In the genomic region with DNA sequence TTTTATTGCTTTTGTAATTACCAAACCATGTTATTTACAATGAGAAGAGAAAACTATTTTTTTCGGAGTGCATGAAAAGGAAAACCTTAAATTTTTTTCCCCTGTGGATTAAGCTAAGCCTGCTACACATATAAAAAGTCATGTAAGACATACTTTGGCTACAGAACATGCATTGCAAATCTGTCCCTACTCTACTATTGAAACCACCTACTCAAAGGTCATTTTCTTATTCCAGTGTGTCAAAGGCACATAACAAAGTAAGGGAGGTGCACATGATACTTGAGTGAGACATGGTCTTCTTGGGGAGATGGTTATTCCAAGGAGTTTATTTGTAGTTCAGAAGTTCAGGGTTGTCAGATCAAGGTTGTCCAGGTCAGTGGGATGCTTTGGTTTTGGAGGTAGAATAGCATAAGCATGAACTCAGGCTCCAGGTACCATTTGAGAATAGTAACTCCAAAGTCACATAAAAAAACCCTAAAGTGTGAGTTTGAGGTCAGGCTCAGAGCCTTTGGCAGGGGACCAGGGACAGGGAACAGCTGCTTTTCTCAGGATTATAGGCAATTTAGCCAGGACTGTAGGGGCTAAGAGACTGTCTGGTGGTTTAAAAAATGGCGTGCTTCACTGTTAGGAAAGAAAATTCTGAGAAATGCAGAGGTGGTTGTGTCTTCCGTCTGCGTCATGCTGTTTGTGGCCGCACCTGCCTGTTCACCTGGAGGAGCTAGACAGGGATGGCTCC, we compare ENCODE assay signal across 16 cellular contexts. TPM values are rescaled to one million over a fixed set of nuclear protein-coding genes. Genes with fewer than 3 reads are reported as not detected.
"Had no signal": no experiment of that assay in that cellular context is flagged by ENCODE, and none has a peak within 500 bp of the region (broad histone marks: within the 10 kb centered on the region; RNA-seq: fewer than 3 reads in every experiment).

No MANE protein-coding gene starts in this region.

- H3K4me1 Mint-ChIP-seq: activated CD8-positive, alpha-beta memory T cell treated with anti-CD3 and anti-CD28 coated beads, Interleukin-2, amount 10 ng/mL, durations not matched to agents 7 days and 5 days; activated naive CD4-positive, alpha-beta T cell treated with anti-CD3 and anti-CD28 coated beads, Interleukin-2, amount 10 ng/mL, durations not matched to agents 7 days and 5 days; stimulated activated effector memory CD8-positive, alpha-beta T cell treated with anti-CD3 and anti-CD28 coated beads, Interleukin-12 subunit alpha, Interleukin-12 subunit beta, amount 100 ng/mL, for 72 hours had no signal

- H3K27ac Mint-ChIP-seq: activated CD4-positive, alpha-beta memory T cell treated with anti-CD3 and anti-CD28 coated beads for 36 hours; activated CD8-positive, alpha-beta memory T cell treated with anti-CD3 and anti-CD28 coated beads, Interleukin-2, amount 10 ng/mL, durations not matched to agents 7 days and 5 days; activated naive CD4-positive, alpha-beta T cell treated with anti-CD3 and anti-CD28 coated beads, Interleukin-2, amount 10 ng/mL, durations not matched to agents 7 days and 5 days; stimulated activated effector memory CD8-positive, alpha-beta T cell treated with anti-CD3 and anti-CD28 coated beads, Interleukin-12 subunit alpha, Interleukin-12 subunit beta, amount 100 ng/mL, for 72 hours had no signal

- FAIRE-seq: keratinocyte, pancreas had no signal

- H3K9me3 ChIP-seq: pancreas, tibial artery, uterus had no signal

- DNase-seq: activated CD4-positive, alpha-beta memory T cell treated with anti-CD3 and anti-CD28 coated beads for 36 hours; activated CD8-positive, alpha-beta memory T cell treated with anti-CD3 and anti-CD28 coated beads, Interleukin-2, amount 10 ng/mL, durations not matched to agents 7 days and 5 days; activated naive CD4-positive, alpha-beta T cell treated with anti-CD3 and anti-CD28 coated beads, Interleukin-2, amount 10 ng/mL, durations not matched to agents 7 days and 5 days; activated T-cell treated with anti-CD3 and anti-CD28 coated beads, Interleukin-2, amount 50 U/mL, for 1 hour; dorsolateral prefrontal cortex; erythroblast; T-helper 1 cell; tibial artery; uterus had no signal

- H3K4me3 Mint-ChIP-seq: activated CD4-positive, alpha-beta memory T cell treated with anti-CD3 and anti-CD28 coated beads for 36 hours; activated CD8-positive, alpha-beta memory T cell treated with anti-CD3 and anti-CD28 coated beads, Interleukin-2, amount 10 ng/mL, durations not matched to agents 7 days and 5 days; activated naive CD4-positive, alpha-beta T cell treated with anti-CD3 and anti-CD28 coated beads, Interleukin-2, amount 10 ng/mL, durations not matched to agents 7 days and 5 days; stimulated activated effector memory CD8-positive, alpha-beta T cell treated with anti-CD3 and anti-CD28 coated beads, Interleukin-12 subunit alpha, Interleukin-12 subunit beta, amount 100 ng/mL, for 72 hours had no signal

- H3K9me3 Mint-ChIP-seq: activated CD4-positive, alpha-beta memory T cell treated with anti-CD3 and anti-CD28 coated beads for 36 hours; activated naive CD4-positive, alpha-beta T cell treated with anti-CD3 and anti-CD28 coated beads, Interleukin-2, amount 10 ng/mL, durations not matched to agents 7 days and 5 days; stimulated activated effector memory CD8-positive, alpha-beta T cell treated with anti-CD3 and anti-CD28 coated beads, Interleukin-12 subunit alpha, Interleukin-12 subunit beta, amount 100 ng/mL, for 72 hours had no signal

- H3K27me3 ChIP-seq: cardiac muscle cell, hepatocyte, pancreas, tibial artery, uterus had no signal

- H3K4me1 ChIP-seq: uterus had no signal

- H3K27ac ChIP-seq: cardiac muscle cell, dorsolateral prefrontal cortex, pancreas, tibial artery, uterus had no signal

- ATAC-seq: activated CD8-positive, alpha-beta memory T cell treated with anti-CD3 and anti-CD28 coated beads, Interleukin-2, amount 10 ng/mL, durations not matched to agents 7 days and 5 days had no signal

- H3K4me3 ChIP-seq: cardiac muscle cell, dorsolateral prefrontal cortex, hepatocyte, pancreas, tibial artery, uterus had no signal

- H3K36me3 ChIP-seq: cardiac muscle cell, pancreas, uterus had no signal

- H3K36me3 Mint-ChIP-seq: activated CD4-positive, alpha-beta memory T cell treated with anti-CD3 and anti-CD28 coated beads for 36 hours; activated CD8-positive, alpha-beta memory T cell treated with anti-CD3 and anti-CD28 coated beads, Interleukin-2, amount 10 ng/mL, durations not matched to agents 7 days and 5 days; activated naive CD4-positive, alpha-beta T cell treated with anti-CD3 and anti-CD28 coated beads, Interleukin-2, amount 10 ng/mL, durations not matched to agents 7 days and 5 days; stimulated activated effector memory CD8-positive, alpha-beta T cell treated with anti-CD3 and anti-CD28 coated beads, Interleukin-12 subunit alpha, Interleukin-12 subunit beta, amount 100 ng/mL, for 72 hours had no signal

RNA-seq across cellular contexts. Expression of a gene that starts 18.7 kb away (rescaled TPM):
- total RNA-seq: activated CD4-positive, alpha-beta memory T cell treated with anti-CD3 and anti-CD28 coated beads for 36 hours; activated CD8-positive, alpha-beta memory T cell treated with anti-CD3 and anti-CD28 coated beads, Interleukin-2, amount 10 ng/mL, durations not matched to agents 7 days and 5 days; cardiac muscle cell; dorsolateral prefrontal cortex; hepatocyte; lower leg skin; pancreas; uterus had no signal
- polyA plus RNA-seq: adipose tissue, keratinocyte, pancreas had no signal
